ENCODE assay signal across 25 cellular contexts in genomic region chr12:29771786-29772185, GRCh38. TPM values are rescaled to one million over a fixed set of nuclear protein-coding genes. Genes with fewer than 3 reads are reported as not detected.
"Had no signal": no experiment of that assay in that cellular context is flagged by ENCODE, and none has a peak within 500 bp of the region (broad histone marks: within the 10 kb centered on the region; RNA-seq: fewer than 3 reads in every experiment).

No MANE protein-coding gene starts in this region.

- FAIRE-seq: bronchial epithelial cell, frontal cortex had no signal

- H3K27me3 ChIP-seq: right lobe of liver, upper lobe of left lung, vagina had no signal

- H3K27ac ChIP-seq: epithelial cell of prostate, neutrophil, right lobe of liver, skin epidermis, upper lobe of left lung, vagina had no signal

- H3K4me1 ChIP-seq: right lobe of liver, upper lobe of left lung had no signal

- H3K9me3 ChIP-seq: neutrophil, right lobe of liver, vagina had no signal

- DNase-seq: activated CD4-positive, alpha-beta memory T cell treated with anti-CD3 and anti-CD28 coated beads, Interleukin-2, amount 10 ng/mL, durations not matched to agents 7 days and 5 days; activated CD4-positive, alpha-beta T cell treated with anti-CD3 and anti-CD28 coated beads, Interleukin-2, amount 10 ng/mL, durations not matched to agents 7 days and 5 days; activated CD4-positive, CD25-positive, alpha-beta regulatory T cell treated with anti-CD3 and anti-CD28 coated beads, Interleukin-2, amount 50 U/mL, for 72 hours; activated CD8-positive, alpha-beta memory T cell treated with anti-CD3 and anti-CD28 coated beads, Interleukin-2, amount 10 ng/mL, durations not matched to agents 7 days and 5 days; activated naive CD8-positive, alpha-beta T cell treated with anti-CD3 and anti-CD28 coated beads, Interleukin-2, amount 50 U/mL, for 24 hours; activated T-cell treated with anti-CD3 and anti-CD28 coated beads, Interleukin-2, amount 50 U/mL, for 48 hours; amygdala; endodermal cell; glutamatergic neuron; islet precursor cell; left cardiac atrium; left ventricle myocardium superior; naive B cell; nephron progenitor cell; right lobe of liver; stimulated activated CD4-positive, alpha-beta T cell treated with anti-CD3 and anti-CD28 coated beads, Interleukin-12 subunit alpha, Interleukin-12 subunit beta, amount 100 ng/mL, for 4 hours; stimulated activated CD4-positive, alpha-beta T cell treated with anti-CD3 and anti-CD28 coated beads, Interleukin-4, amount 100 ng/mL, for 1 hour; T-helper 2 cell; upper lobe of left lung had no signal

- H3K36me3 ChIP-seq: neutrophil, right lobe of liver, upper lobe of left lung, vagina had no signal

- H3K4me3 ChIP-seq: right lobe of liver, skin epidermis, upper lobe of left lung, vagina had no signal

RNA-seq across cellular contexts. Expression of gene TMTC1, which starts 12.0 kb away (rescaled TPM):
- total RNA-seq: activated CD4-positive, alpha-beta T cell treated with anti-CD3 and anti-CD28 coated beads, Interleukin-2, amount 10 ng/mL, durations not matched to agents 7 days and 5 days had no signal
